ENCODE assay signal across 9 cellular contexts in the genomic region with DNA sequence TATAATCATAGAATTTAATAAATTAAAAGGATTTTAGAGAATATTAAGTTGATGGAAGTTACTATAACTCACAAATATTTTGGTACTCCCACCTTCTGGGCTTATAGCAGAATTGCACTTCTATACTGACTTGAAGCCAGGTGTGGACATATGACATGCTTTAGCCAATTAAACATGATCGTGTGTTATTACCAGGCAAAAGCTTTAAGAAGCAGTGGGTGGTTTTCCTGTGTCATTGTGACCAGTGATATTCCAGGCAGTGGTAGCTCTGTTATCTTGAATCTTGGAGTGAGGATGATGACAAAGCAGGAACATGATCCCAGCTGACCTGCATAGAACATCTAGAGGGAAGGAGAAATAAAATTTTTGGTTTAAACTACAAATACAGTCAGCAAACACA.
DNase-seq lines count a peak whose midpoint lies in the region; ATAC-seq and TF ChIP-seq lines count a peak whose summit lies in the region.
"Had no signal": no experiment of that assay in that cellular context is flagged by ENCODE, and none has a peak within 500 bp of the region (broad histone marks: within the 10 kb centered on the region; RNA-seq: fewer than 3 reads in every experiment).

No MANE protein-coding gene starts in this region.

- no peak for DNase-seq in AG09319 (ENCODE audit: extremely low read depth, low read depth)
- peak; percentile 68 for DNase-seq in OCI-LY7 (ENCODE audit: low spot score)
- DNase-seq in germinal center (ENCODE audit: low spot score): peak; percentile 73
- DNase-seq in ureter (ENCODE audit: low spot score): no peak
- DNase-seq in stimulated activated CD4-positive, alpha-beta T cell treated with anti-CD3 and anti-CD28 coated beads, Interleukin-12 subunit alpha, Interleukin-12 subunit beta, amount 100 ng/mL, for 4 hours: no peak
- DNase-seq in pons (ENCODE audit: low spot score): no peak
- no peak for DNase-seq in cortex of kidney (lab: John Stamatoyannopoulos, UW)

- CTCF ChIA-PET in OCI-LY7 (lab: Charles Lee; ENCODE audit: unreplicated experiment): interaction anchor here (0.6 kb wide), 1 partner anchor 1162 kb away, joined by 3 read pairs; no protein-coding TSS in a partner anchor

- no peak overlapping the region for H3K27ac ChIP-seq in OCI-LY7 (ENCODE audit: low read depth, low read length, poor library complexity, severe bottlenecking)

- no peaks in the 10 kb centered on the region for H3K9me3 ChIP-seq in OCI-LY7 (ENCODE audit: low read length)

- no peaks in the 10 kb centered on the region for H3K4me1 ChIP-seq in OCI-LY7 (ENCODE audit: insufficient read depth, low read length, poor library complexity, severe bottlenecking)

- H2AFZ ChIP-seq in OCI-LY7 (ENCODE audit: low read length): peak overlapping the region; percentile 50; the same call in 1 of the 2 replicates

- H3K4me3 ChIP-seq in OCI-LY7 (ENCODE audit: low read depth, low read length, poor library complexity, severe bottlenecking): no peak overlapping the region

- POLR2A ChIA-PET in OCI-LY7 (lab: Charles Lee): interaction anchor here (0.6 to 0.7 kb wide), 2 partner anchors 591 to 1007 kb away, joined by 3 read pairs; no protein-coding TSS in a partner anchor

- no TSS peak for BruUV-seq in OCI-LY7 (replicated peaks; lab: Mats Ljungman, UMichigan)

- no peaks in the 10 kb centered on the region for H4K20me1 ChIP-seq in OCI-LY7 (ENCODE audit: insufficient read depth, low read length)

- no peak overlapping the region for H3K4me2 ChIP-seq in OCI-LY7 (ENCODE audit: low read length)

- intact Hi-C loops in OCI-LY7 (cut with micrococcal nuclease; ENCODE audit: unreplicated experiment): no loop called here

- H3K36me3 ChIP-seq in OCI-LY7 (ENCODE audit: insufficient read depth, low read length): no peaks in the 10 kb centered on the region

- TF ChIP-seq CTCF in AG09319 (IDR thresholded peaks at IDR 0.05; ENCODE audit: low read depth, low read length) (peak; percentile 16), OCI-LY7 (conservative IDR thresholded peaks at IDR 0.05; ENCODE audit: low read length) (peak; percentile 73)

- no peaks in the 10 kb centered on the region for H3K79me2 ChIP-seq in OCI-LY7 (ENCODE audit: insufficient read depth, low read depth, low read length)

- peak; percentile 67 for ATAC-seq in GM19372 (IDR thresholded peaks at IDR 0.05; ENCODE audit: low read depth, unreplicated experiment)
- ATAC-seq: activated T-helper 17 cell treated with anti-CD3 and anti-CD28 coated beads, Interleukin-2, amount 50 U/mL, for 72 hours had no signal

- H3K9me2 ChIP-seq in OCI-LY7 (ENCODE audit: insufficient read depth, low read length): no peaks in the 10 kb centered on the region

Comparison
In these comparisons a context has a peak if more than half of its experiments do, and no peak if none do; other contexts are left out.
1. DNase-seq: peak in OCI-LY7 (single experiment) and germinal center (single experiment); none in AG09319 (single experiment), ureter (single experiment), stimulated activated CD4-positive, alpha-beta T cell treated with anti-CD3 and anti-CD28 coated beads, Interleukin-12 subunit alpha, Interleukin-12 subunit beta, amount 100 ng/mL, for 4 hours (single experiment), pons (single experiment) and cortex of kidney (single experiment).